Comparison of ENCODE assay signal across 1 cellular context in the genomic region with DNA sequence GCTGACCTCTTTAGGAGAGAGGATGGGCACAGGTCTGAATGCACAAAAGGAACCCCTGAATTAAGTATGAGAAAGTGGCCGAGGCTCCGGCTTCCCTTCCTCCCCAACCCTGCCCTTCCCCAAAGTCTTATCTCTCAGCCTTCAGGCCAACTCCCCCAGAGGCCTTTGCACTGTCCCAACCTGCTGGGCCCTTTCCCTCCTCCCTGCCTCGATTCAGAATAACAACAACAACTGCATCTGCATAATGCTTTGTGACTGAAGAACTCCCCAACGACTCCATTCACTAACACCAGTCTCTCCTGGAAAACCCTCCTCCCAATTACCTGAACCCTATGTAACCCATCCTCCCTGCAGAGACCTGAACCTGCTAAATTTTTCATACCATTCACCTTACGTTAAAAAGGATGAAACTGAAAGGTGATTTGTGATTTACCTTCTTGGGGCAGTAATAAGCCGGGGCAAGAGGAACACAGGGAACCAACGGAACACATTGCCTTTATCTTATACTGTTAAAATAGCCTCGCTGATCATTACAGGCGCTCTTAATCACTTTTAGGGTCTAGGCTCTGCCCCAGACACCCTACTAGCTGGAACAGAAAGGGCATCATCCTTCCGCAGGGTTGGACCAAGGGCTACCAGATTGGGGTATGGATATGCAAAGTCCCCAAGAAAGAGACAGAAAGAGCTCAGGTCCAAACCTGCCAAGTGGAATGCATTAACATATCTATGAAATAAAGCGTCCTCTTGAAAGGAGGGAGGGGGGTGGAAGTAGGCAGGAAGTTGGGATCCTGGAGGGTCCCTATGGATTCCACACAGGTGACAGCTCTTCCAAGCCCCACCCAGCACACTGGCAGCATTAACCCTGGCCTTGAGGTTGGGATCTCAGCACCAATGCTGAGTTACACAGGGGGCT.
TF ChIP-seq lines count a peak whose summit lies in the region.

No MANE protein-coding gene starts in this region.

TF ChIP-seq in WTC11, 78 proteins besides CTCF, POLR2A, EP300 and RAD21 (continued from another document and continues in another):
- TF ChIP-seq, protein P1, sequence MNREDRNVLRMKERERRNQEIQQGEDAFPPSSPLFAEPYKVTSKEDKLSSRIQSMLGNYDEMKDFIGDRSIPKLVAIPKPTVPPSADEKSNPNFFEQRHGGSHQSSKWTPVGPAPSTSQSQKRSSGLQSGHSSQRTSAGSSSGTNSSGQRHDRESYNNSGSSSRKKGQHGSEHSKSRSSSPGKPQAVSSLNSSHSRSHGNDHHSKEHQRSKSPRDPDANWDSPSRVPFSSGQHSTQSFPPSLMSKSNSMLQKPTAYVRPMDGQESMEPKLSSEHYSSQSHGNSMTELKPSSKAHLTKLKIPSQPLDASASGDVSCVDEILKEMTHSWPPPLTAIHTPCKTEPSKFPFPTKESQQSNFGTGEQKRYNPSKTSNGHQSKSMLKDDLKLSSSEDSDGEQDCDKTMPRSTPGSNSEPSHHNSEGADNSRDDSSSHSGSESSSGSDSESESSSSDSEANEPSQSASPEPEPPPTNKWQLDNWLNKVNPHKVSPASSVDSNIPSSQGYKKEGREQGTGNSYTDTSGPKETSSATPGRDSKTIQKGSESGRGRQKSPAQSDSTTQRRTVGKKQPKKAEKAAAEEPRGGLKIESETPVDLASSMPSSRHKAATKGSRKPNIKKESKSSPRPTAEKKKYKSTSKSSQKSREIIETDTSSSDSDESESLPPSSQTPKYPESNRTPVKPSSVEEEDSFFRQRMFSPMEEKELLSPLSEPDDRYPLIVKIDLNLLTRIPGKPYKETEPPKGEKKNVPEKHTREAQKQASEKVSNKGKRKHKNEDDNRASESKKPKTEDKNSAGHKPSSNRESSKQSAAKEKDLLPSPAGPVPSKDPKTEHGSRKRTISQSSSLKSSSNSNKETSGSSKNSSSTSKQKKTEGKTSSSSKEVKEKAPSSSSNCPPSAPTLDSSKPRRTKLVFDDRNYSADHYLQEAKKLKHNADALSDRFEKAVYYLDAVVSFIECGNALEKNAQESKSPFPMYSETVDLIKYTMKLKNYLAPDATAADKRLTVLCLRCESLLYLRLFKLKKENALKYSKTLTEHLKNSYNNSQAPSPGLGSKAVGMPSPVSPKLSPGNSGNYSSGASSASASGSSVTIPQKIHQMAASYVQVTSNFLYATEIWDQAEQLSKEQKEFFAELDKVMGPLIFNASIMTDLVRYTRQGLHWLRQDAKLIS (CRISPR knock-in tag; IDR thresholded peaks at IDR 0.05; ENCODE audit: borderline replicate concordance), result 0 out of 2 replicates have a peak, but pooled peaks have one; percentile 51
- no peak for TF ChIP-seq TCF7 (CRISPR knock-in tag; IDR thresholded peaks at IDR 0.05; ENCODE audit: low read depth)
- no peak for TF ChIP-seq CREB1 (CRISPR knock-in tag; IDR thresholded peaks at IDR 0.05)
- TF ChIP-seq NFATC4 (CRISPR knock-in tag; IDR thresholded peaks at IDR 0.05), result 0 out of 2 replicates have a peak, but pooled peaks have one; percentile 59
- peak; percentile 46; the same call in 1 of the 2 replicates for TF ChIP-seq ZNF263 (CRISPR knock-in tag; IDR thresholded peaks at IDR 0.05; ENCODE audit: low read depth)
- TF ChIP-seq RORB (CRISPR knock-in tag; IDR thresholded peaks at IDR 0.05), result no peak
- TF ChIP-seq, protein P2, sequence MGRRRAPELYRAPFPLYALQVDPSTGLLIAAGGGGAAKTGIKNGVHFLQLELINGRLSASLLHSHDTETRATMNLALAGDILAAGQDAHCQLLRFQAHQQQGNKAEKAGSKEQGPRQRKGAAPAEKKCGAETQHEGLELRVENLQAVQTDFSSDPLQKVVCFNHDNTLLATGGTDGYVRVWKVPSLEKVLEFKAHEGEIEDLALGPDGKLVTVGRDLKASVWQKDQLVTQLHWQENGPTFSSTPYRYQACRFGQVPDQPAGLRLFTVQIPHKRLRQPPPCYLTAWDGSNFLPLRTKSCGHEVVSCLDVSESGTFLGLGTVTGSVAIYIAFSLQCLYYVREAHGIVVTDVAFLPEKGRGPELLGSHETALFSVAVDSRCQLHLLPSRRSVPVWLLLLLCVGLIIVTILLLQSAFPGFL (CRISPR knock-in tag; IDR thresholded peaks at IDR 0.05; ENCODE audit: borderline replicate concordance), result no peak
- TF ChIP-seq, protein P3, sequence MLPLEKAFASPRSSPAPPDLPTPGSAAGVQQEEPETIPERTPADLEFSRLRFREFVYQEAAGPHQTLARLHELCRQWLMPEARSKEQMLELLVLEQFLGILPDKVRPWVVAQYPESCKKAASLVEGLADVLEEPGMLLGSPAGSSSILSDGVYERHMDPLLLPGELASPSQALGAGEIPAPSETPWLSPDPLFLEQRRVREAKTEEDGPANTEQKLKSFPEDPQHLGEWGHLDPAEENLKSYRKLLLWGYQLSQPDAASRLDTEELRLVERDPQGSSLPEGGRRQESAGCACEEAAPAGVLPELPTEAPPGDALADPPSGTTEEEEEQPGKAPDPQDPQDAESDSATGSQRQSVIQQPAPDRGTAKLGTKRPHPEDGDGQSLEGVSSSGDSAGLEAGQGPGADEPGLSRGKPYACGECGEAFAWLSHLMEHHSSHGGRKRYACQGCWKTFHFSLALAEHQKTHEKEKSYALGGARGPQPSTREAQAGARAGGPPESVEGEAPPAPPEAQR (CRISPR knock-in tag; IDR thresholded peaks at IDR 0.05), result no peak
- peak; percentile 82 for TF ChIP-seq NFE2L1 (CRISPR knock-in tag; IDR thresholded peaks at IDR 0.05)
- TF ChIP-seq, protein P4, sequence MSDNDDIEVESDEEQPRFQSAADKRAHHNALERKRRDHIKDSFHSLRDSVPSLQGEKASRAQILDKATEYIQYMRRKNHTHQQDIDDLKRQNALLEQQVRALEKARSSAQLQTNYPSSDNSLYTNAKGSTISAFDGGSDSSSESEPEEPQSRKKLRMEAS (CRISPR knock-in tag; IDR thresholded peaks at IDR 0.05), result no peak
- TF ChIP-seq OVOL2 (CRISPR knock-in tag; IDR thresholded peaks at IDR 0.05; ENCODE audit: borderline replicate concordance), result no peak
- peak; percentile 72 for TF ChIP-seq TEAD1 (CRISPR knock-in tag; IDR thresholded peaks at IDR 0.05)
- TF ChIP-seq, protein P5, sequence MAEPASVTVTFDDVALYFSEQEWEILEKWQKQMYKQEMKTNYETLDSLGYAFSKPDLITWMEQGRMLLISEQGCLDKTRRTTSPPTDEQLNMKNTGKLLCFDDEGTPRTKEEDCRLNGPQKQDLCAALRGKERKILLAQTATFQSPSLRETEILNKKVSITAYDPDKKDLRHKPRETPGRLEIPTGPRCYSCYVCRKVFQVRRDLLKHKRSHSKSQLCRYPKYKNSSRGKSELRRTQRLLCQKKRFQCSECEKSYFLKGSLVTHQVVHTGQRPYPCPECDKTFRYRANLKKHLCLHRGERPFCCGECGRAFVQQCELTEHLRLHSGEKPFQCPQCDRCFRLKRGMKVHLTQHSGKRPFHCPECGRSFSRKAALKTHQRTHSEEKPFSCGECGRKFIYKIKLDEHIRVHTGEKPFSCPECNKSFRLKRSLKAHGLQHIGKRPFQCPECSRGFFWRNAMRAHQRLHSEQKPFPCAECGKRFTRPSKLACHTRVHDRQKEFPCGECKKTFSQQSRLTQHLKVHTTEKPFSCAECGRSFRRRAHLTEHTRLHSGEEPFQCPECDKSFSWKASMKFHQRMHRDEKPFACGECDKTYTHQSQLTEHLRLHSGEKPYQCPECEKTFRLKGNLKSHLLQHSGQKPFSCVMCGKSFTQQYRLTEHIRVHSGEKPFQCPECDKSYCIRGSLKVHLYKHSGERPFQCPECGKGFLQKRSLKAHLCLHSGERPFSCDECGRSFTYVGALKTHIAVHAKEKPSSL (CRISPR knock-in tag; conservative IDR thresholded peaks at IDR 0.05), result no peak
- TF ChIP-seq, protein P6, sequence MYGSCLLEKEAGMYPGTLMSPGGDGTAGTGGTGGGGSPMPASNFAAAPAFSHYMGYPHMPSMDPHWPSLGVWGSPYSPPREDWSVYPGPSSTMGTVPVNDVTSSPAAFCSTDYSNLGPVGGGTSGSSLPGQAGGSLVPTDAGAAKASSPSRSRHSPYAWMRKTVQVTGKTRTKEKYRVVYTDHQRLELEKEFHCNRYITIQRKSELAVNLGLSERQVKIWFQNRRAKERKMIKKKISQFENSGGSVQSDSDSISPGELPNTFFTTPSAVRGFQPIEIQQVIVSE (CRISPR knock-in tag; IDR thresholded peaks at IDR 0.05; ENCODE audit: borderline replicate concordance), result no peak
- TF ChIP-seq, protein P7, sequence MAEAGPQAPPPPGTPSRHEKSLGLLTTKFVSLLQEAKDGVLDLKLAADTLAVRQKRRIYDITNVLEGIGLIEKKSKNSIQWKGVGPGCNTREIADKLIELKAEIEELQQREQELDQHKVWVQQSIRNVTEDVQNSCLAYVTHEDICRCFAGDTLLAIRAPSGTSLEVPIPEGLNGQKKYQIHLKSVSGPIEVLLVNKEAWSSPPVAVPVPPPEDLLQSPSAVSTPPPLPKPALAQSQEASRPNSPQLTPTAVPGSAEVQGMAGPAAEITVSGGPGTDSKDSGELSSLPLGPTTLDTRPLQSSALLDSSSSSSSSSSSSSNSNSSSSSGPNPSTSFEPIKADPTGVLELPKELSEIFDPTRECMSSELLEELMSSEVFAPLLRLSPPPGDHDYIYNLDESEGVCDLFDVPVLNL (CRISPR knock-in tag; IDR thresholded peaks at IDR 0.05; ENCODE audit: borderline replicate concordance, low read depth), result no peak
- 0 out of 2 replicates have a peak, but pooled peaks have one; percentile 44 for TF ChIP-seq CREM (CRISPR knock-in tag; IDR thresholded peaks at IDR 0.05)
- TF ChIP-seq PRRX2 (CRISPR knock-in tag; IDR thresholded peaks at IDR 0.05), result no peak
- TF ChIP-seq, protein P8, sequence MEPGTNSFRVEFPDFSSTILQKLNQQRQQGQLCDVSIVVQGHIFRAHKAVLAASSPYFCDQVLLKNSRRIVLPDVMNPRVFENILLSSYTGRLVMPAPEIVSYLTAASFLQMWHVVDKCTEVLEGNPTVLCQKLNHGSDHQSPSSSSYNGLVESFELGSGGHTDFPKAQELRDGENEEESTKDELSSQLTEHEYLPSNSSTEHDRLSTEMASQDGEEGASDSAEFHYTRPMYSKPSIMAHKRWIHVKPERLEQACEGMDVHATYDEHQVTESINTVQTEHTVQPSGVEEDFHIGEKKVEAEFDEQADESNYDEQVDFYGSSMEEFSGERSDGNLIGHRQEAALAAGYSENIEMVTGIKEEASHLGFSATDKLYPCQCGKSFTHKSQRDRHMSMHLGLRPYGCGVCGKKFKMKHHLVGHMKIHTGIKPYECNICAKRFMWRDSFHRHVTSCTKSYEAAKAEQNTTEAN (CRISPR knock-in tag; IDR thresholded peaks at IDR 0.05), result no peak; the same call in 1 of the 2 replicates
- 0 out of 2 replicates have a peak, but pooled peaks have one; percentile 44 for TF ChIP-seq MYBL2 (CRISPR knock-in tag; IDR thresholded peaks at IDR 0.05)
- TF ChIP-seq, protein P9, sequence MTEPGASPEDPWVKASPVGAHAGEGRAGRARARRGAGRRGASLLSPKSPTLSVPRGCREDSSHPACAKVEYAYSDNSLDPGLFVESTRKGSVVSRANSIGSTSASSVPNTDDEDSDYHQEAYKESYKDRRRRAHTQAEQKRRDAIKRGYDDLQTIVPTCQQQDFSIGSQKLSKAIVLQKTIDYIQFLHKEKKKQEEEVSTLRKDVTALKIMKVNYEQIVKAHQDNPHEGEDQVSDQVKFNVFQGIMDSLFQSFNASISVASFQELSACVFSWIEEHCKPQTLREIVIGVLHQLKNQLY (CRISPR knock-in tag; IDR thresholded peaks at IDR 0.05), result no peak
- TF ChIP-seq SP1 (CRISPR knock-in tag; conservative IDR thresholded peaks at IDR 0.05), result peak; percentile 53; the same call in 1 of the 2 replicates
- TF ChIP-seq GRHL2 (CRISPR knock-in tag; IDR thresholded peaks at IDR 0.05; ENCODE audit: insufficient replicate concordance, severe bottlenecking), result no peak
- TF ChIP-seq, protein P10, sequence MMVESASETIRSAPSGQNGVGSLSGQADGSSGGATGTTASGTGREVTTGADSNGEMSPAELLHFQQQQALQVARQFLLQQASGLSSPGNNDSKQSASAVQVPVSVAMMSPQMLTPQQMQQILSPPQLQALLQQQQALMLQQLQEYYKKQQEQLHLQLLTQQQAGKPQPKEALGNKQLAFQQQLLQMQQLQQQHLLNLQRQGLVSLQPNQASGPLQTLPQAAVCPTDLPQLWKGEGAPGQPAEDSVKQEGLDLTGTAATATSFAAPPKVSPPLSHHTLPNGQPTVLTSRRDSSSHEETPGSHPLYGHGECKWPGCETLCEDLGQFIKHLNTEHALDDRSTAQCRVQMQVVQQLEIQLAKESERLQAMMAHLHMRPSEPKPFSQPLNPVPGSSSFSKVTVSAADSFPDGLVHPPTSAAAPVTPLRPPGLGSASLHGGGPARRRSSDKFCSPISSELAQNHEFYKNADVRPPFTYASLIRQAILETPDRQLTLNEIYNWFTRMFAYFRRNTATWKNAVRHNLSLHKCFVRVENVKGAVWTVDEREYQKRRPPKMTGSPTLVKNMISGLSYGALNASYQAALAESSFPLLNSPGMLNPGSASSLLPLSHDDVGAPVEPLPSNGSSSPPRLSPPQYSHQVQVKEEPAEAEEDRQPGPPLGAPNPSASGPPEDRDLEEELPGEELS (CRISPR knock-in tag; IDR thresholded peaks at IDR 0.05), result peak; percentile 64; the same call in 1 of the 2 replicates
- TF ChIP-seq HMGA2 (CRISPR knock-in tag; IDR thresholded peaks at IDR 0.05), result no peak
- TF ChIP-seq, protein P11, sequence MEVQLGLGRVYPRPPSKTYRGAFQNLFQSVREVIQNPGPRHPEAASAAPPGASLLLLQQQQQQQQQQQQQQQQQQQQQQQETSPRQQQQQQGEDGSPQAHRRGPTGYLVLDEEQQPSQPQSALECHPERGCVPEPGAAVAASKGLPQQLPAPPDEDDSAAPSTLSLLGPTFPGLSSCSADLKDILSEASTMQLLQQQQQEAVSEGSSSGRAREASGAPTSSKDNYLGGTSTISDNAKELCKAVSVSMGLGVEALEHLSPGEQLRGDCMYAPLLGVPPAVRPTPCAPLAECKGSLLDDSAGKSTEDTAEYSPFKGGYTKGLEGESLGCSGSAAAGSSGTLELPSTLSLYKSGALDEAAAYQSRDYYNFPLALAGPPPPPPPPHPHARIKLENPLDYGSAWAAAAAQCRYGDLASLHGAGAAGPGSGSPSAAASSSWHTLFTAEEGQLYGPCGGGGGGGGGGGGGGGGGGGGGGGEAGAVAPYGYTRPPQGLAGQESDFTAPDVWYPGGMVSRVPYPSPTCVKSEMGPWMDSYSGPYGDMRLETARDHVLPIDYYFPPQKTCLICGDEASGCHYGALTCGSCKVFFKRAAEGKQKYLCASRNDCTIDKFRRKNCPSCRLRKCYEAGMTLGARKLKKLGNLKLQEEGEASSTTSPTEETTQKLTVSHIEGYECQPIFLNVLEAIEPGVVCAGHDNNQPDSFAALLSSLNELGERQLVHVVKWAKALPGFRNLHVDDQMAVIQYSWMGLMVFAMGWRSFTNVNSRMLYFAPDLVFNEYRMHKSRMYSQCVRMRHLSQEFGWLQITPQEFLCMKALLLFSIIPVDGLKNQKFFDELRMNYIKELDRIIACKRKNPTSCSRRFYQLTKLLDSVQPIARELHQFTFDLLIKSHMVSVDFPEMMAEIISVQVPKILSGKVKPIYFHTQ (CRISPR knock-in tag; IDR thresholded peaks at IDR 0.05), result 0 out of 2 replicates have a peak, but pooled peaks have one; percentile 17
- peak; percentile 78; the same call in 1 of the 2 replicates for TF ChIP-seq FOXK1 (CRISPR knock-in tag; IDR thresholded peaks at IDR 0.05)
- 0 out of 2 replicates have a peak, but pooled peaks have one; percentile 35 for TF ChIP-seq FOXP1 (CRISPR knock-in tag; IDR thresholded peaks at IDR 0.05; ENCODE audit: borderline replicate concordance)
